26 cellular contexts compared by ENCODE assay signal in genomic region chr16:86078121-86078600, GRCh38.
DNase-seq lines count a peak whose midpoint lies in the region; ATAC-seq and TF ChIP-seq lines count a peak whose summit lies in the region.
"Had no signal": no experiment of that assay in that cellular context is flagged by ENCODE, and none has a peak within 500 bp of the region (broad histone marks: within the 10 kb centered on the region; RNA-seq: fewer than 3 reads in every experiment).

No MANE protein-coding gene starts in this region.

- H3K4me3 Mint-ChIP-seq in activated CD8-positive, alpha-beta memory T cell treated with anti-CD3 and anti-CD28 coated beads, Interleukin-2, amount 10 ng/mL, durations not matched to agents 7 days and 5 days: no peak overlapping the region
- H3K4me3 Mint-ChIP-seq: activated naive CD8-positive, alpha-beta T cell treated with anti-CD3 and anti-CD28 coated beads, Interleukin-2, amount 10 ng/mL, durations not matched to agents 7 days and 5 days; CD8-positive, alpha-beta memory T cell; central memory CD8-positive, alpha-beta T cell; naive thymus-derived CD8-positive, alpha-beta T cell; type B pancreatic cell had no signal

- CTCF ChIA-PET in activated CD8-positive, alpha-beta memory T cell treated with anti-CD3 and anti-CD28 coated beads, Interleukin-2, amount 10 ng/mL, durations not matched to agents 7 days and 5 days (lab: Charles Lee): no interaction called here

- H3K27ac Mint-ChIP-seq in activated CD8-positive, alpha-beta memory T cell treated with anti-CD3 and anti-CD28 coated beads, Interleukin-2, amount 10 ng/mL, durations not matched to agents 7 days and 5 days: no peak overlapping the region
- H3K27ac Mint-ChIP-seq: activated naive CD8-positive, alpha-beta T cell treated with anti-CD3 and anti-CD28 coated beads, Interleukin-2, amount 10 ng/mL, durations not matched to agents 7 days and 5 days; CD8-positive, alpha-beta memory T cell; naive thymus-derived CD8-positive, alpha-beta T cell; type B pancreatic cell had no signal

- H3K27me3 Mint-ChIP-seq in activated CD8-positive, alpha-beta memory T cell treated with anti-CD3 and anti-CD28 coated beads, Interleukin-2, amount 10 ng/mL, durations not matched to agents 7 days and 5 days: peaks cover 12% of the 10 kb centered on the region

- DNase-seq in activated CD8-positive, alpha-beta memory T cell treated with anti-CD3 and anti-CD28 coated beads, Interleukin-2, amount 50 U/mL, for 4 hours: peak; percentile 1
- DNase-seq in activated CD8-positive, alpha-beta memory T cell treated with anti-CD3 and anti-CD28 coated beads, Interleukin-2, amount 10 ng/mL, durations not matched to agents 7 days and 5 days: no peak
- DNase-seq in fibroblast of mammary gland (ENCODE audit: low read depth): peak; percentile 29
- no peak for DNase-seq in upper lobe of left lung
- no peak for DNase-seq in occipital lobe (lab: John Stamatoyannopoulos, UW)
- DNase-seq in HK-2 (ENCODE audit: unreplicated experiment): no peak
- no peak for DNase-seq in T1000 (lab: John Stamatoyannopoulos, UW)
- DNase-seq: activated CD4-positive, alpha-beta T cell treated with anti-CD3 and anti-CD28 coated beads, Interleukin-2, amount 50 U/mL, for 48 hours; activated CD4-positive, CD25-positive, alpha-beta regulatory T cell; activated naive CD8-positive, alpha-beta T cell treated with anti-CD3 and anti-CD28 coated beads, Interleukin-2, amount 10 ng/mL, durations not matched to agents 7 days and 5 days; GDM1; heart left ventricle; mesendoderm; NCI-H1105; NCI-H2029 treated with DMSO at 0.1 percent for 48 hours; NCI-H345; NCI-H82; T-helper 9 cell had no signal

- no peak for ATAC-seq in activated CD8-positive, alpha-beta memory T cell treated with anti-CD3 and anti-CD28 coated beads, Interleukin-2, amount 10 ng/mL, durations not matched to agents 7 days and 5 days
- no peak for ATAC-seq in upper lobe of left lung (ENCODE audit: low FRiP score in 2 of 2)
- ATAC-seq: heart left ventricle; naive thymus-derived CD8-positive, alpha-beta T cell; sciatic nerve had no signal

- H3K4me3 ChIP-seq in fibroblast of mammary gland (ENCODE audit: control insufficient read depth, low read depth, low read length): no peak overlapping the region
- no peak overlapping the region for H3K4me3 ChIP-seq in mucosa of rectum (ENCODE audit: low read length in 2 of 2)
- no peak overlapping the region for H3K4me3 ChIP-seq in upper lobe of left lung
- H3K4me3 ChIP-seq: dorsolateral prefrontal cortex, heart left ventricle had no signal

- H3K4me1 ChIP-seq in mucosa of rectum (ENCODE audit: control insufficient read depth in 2 of 2, insufficient read depth in 2 of 2, low read length in 2 of 2) (no peaks in the 10 kb centered on the region), upper lobe of left lung (peaks cover 0 to 29% (median 19%) of the 10 kb centered on the region in 4 donors)
- H3K4me1 ChIP-seq: heart left ventricle had no signal

- H3K9me3 ChIP-seq in mucosa of rectum (ENCODE audit: control insufficient read depth in 2 of 2, low read length in 2 of 2) (no peaks in the 10 kb centered on the region), upper lobe of left lung (no peaks in the 10 kb centered on the region)
- H3K9me3 ChIP-seq: heart left ventricle had no signal

- peaks cover 2 to 5% of the 10 kb centered on the region in 2 donors for H3K27me3 ChIP-seq in mucosa of rectum (ENCODE audit: control insufficient read depth in 2 of 2, insufficient read depth in 2 of 2, low read length in 2 of 2)
- no peaks in the 10 kb centered on the region for H3K27me3 ChIP-seq in upper lobe of left lung

- WGBS in upper lobe of left lung, 2 donors: 71 to 73% methylated on average over 15 to 18 of the region's 18 CpGs

- H3K27ac ChIP-seq in mucosa of rectum (ENCODE audit: low read depth in 2 of 2, low read length in 2 of 2) (peak overlapping the region; percentile 11 to 41), upper lobe of left lung (peak overlapping the region; percentile 51 to 84 (median 71))
- H3K27ac ChIP-seq: 22Rv1, dorsolateral prefrontal cortex had no signal

- H3K36me3 Mint-ChIP-seq in activated CD8-positive, alpha-beta memory T cell treated with anti-CD3 and anti-CD28 coated beads, Interleukin-2, amount 10 ng/mL, durations not matched to agents 7 days and 5 days: no peaks in the 10 kb centered on the region
- H3K36me3 Mint-ChIP-seq: activated naive CD8-positive, alpha-beta T cell treated with anti-CD3 and anti-CD28 coated beads, Interleukin-2, amount 10 ng/mL, durations not matched to agents 7 days and 5 days; CD8-positive, alpha-beta memory T cell; naive thymus-derived CD8-positive, alpha-beta T cell; type B pancreatic cell had no signal

- H3K9me3 Mint-ChIP-seq in activated CD8-positive, alpha-beta memory T cell treated with anti-CD3 and anti-CD28 coated beads, Interleukin-2, amount 10 ng/mL, durations not matched to agents 7 days and 5 days (ENCODE audit: low read depth): no peaks in the 10 kb centered on the region
- H3K9me3 Mint-ChIP-seq: activated naive CD8-positive, alpha-beta T cell treated with anti-CD3 and anti-CD28 coated beads, Interleukin-2, amount 10 ng/mL, durations not matched to agents 7 days and 5 days; CD8-positive, alpha-beta memory T cell; central memory CD8-positive, alpha-beta T cell; naive thymus-derived CD8-positive, alpha-beta T cell; type B pancreatic cell had no signal

- TF ChIP-seq CTCF in fibroblast of mammary gland (conservative IDR thresholded peaks at IDR 0.05; ENCODE audit: control insufficient read depth, insufficient read depth, low read depth, low read length) (no peak), upper lobe of left lung (IDR thresholded peaks at IDR 0.05) (no peak)

- peak in 1 of 4 donors; percentile 13 for TF ChIP-seq EP300 in upper lobe of left lung (IDR thresholded peaks at IDR 0.05)

- no peak overlapping the region for H3K9ac ChIP-seq in mucosa of rectum (ENCODE audit: low read depth in 1 of 2, low read length in 2 of 2)

- H3K36me3 ChIP-seq in mucosa of rectum (ENCODE audit: control insufficient read depth in 2 of 2, insufficient read depth in 2 of 2, low read length in 2 of 2): no peaks in the 10 kb centered on the region
- no peaks in the 10 kb centered on the region for H3K36me3 ChIP-seq in upper lobe of left lung
- H3K36me3 ChIP-seq: heart left ventricle had no signal

- no peak for TF ChIP-seq POLR2A in upper lobe of left lung (IDR thresholded peaks at IDR 0.05)

- no peaks in the 10 kb centered on the region for H3K4me1 Mint-ChIP-seq in activated CD8-positive, alpha-beta memory T cell treated with anti-CD3 and anti-CD28 coated beads, Interleukin-2, amount 10 ng/mL, durations not matched to agents 7 days and 5 days
- H3K4me1 Mint-ChIP-seq: activated naive CD8-positive, alpha-beta T cell treated with anti-CD3 and anti-CD28 coated beads, Interleukin-2, amount 10 ng/mL, durations not matched to agents 7 days and 5 days; CD8-positive, alpha-beta memory T cell; central memory CD8-positive, alpha-beta T cell; naive thymus-derived CD8-positive, alpha-beta T cell had no signal

Comparison
In these comparisons a context has a peak if more than half of its experiments do, and no peak if none do; other contexts are left out.
1. DNase-seq: peak in activated CD8-positive, alpha-beta memory T cell treated with anti-CD3 and anti-CD28 coated beads, Interleukin-2, amount 50 U/mL, for 4 hours (single experiment) and fibroblast of mammary gland (single experiment); none in activated CD8-positive, alpha-beta memory T cell treated with anti-CD3 and anti-CD28 coated beads, Interleukin-2, amount 10 ng/mL, durations not matched to agents 7 days and 5 days (single experiment), upper lobe of left lung (0 of 2), occipital lobe (single experiment), HK-2 (single experiment) and T1000 (single experiment).